Comparison of ENCODE assay signal across 31 cellular contexts in the genomic region with DNA sequence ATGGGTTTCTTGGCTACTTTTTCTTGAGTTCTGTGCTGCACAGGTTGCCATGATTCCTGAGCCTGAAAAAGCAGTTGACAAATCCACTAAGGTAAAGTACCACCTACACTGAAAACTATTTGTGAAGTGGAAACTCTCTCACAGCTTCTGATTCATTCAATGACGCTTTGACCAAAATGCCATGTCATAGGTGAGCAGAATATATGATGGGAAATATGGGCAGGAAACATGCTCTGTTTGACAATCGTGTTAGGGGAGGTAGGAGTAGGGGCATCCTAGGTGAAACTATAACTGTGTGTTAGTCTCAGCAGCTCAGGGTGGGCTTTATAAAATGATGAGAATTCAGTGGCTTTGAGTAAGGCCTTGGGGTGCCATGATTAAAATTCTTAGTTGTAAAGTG.
"Had no signal": no experiment of that assay in that cellular context is flagged by ENCODE, and none has a peak within 500 bp of the region (broad histone marks: within the 10 kb centered on the region; RNA-seq: fewer than 3 reads in every experiment).

No MANE protein-coding gene starts in this region.

- H3K27me3 Mint-ChIP-seq: activated CD4-positive, alpha-beta memory T cell treated with anti-CD3 and anti-CD28 coated beads for 36 hours had no signal

- H3K9me3 Mint-ChIP-seq: activated B cell treated with CpG ODN at 0.5 μM for 24 hours; activated CD4-positive, alpha-beta memory T cell treated with anti-CD3 and anti-CD28 coated beads for 36 hours; activated CD8-positive, alpha-beta T cell treated with anti-CD3 and anti-CD28 coated beads for 36 hours; activated naive CD4-positive, alpha-beta T cell treated with anti-CD3 and anti-CD28 coated beads, Interleukin-2, amount 10 ng/mL, durations not matched to agents 7 days and 5 days; activated T-cell treated with anti-CD3 and anti-CD28 coated beads, Interleukin-2, amount 50 U/mL, for 4 hours; activated T-helper 1 cell treated with anti-CD3 and anti-CD28 coated beads, Interleukin-12 subunit alpha, Interleukin-12 subunit beta, Interleukin-2, Interleukin-4 antibody, amounts not matched to agents 30 ng/mL and 10 ng/mL and 1 ng/mL, durations not matched to agents 14 hours and 24 hours and 36 hours; activated T-helper 2 cell treated with anti-CD3 and anti-CD28 coated beads, Interferon-gamma antibody, Interleukin-2, Interleukin-4, amounts not matched to agents 10 μg/mL and 5 μg/mL and 100 μg/mL, durations not matched to agents 14 hours and 24 hours and 36 hours; brain; central memory CD8-positive, alpha-beta T cell; T-helper 1 cell treated with Interleukin-12 subunit alpha and Interleukin-12 subunit beta and Interleukin-4 antibody, amounts not matched to agents 30 μg/mL and 1 μg/mL, for 36 hours; T-helper 2 cell treated with Interferon-gamma antibody and Interleukin-4, amounts not matched to agents 5 μg/mL and 100 μg/mL, for 36 hours had no signal

- H3K4me1 Mint-ChIP-seq: activated B cell treated with CpG ODN at 0.5 μM for 24 hours; activated CD4-positive, alpha-beta T cell treated with anti-CD3 and anti-CD28 coated beads, Interleukin-2, amount 10 ng/mL, durations not matched to agents 24 days and 14 days; activated naive CD4-positive, alpha-beta T cell treated with anti-CD3 and anti-CD28 coated beads, Interleukin-2, amount 10 ng/mL, durations not matched to agents 7 days and 5 days; brain; central memory CD8-positive, alpha-beta T cell had no signal

- ATAC-seq: activated CD8-positive, alpha-beta T cell treated with anti-CD3 and anti-CD28 coated beads for 36 hours; activated T-cell treated with anti-CD3 and anti-CD28 coated beads, Interleukin-2, amount 50 U/mL, for 4 hours had no signal

- H3K4me3 Mint-ChIP-seq: activated B cell treated with CpG ODN at 0.5 μM for 24 hours; activated CD4-positive, alpha-beta memory T cell treated with anti-CD3 and anti-CD28 coated beads for 36 hours; activated CD4-positive, alpha-beta T cell treated with anti-CD3 and anti-CD28 coated beads, Interleukin-2, amount 10 ng/mL, durations not matched to agents 24 days and 14 days; activated CD8-positive, alpha-beta T cell treated with anti-CD3 and anti-CD28 coated beads for 36 hours; activated naive CD4-positive, alpha-beta T cell treated with anti-CD3 and anti-CD28 coated beads, Interleukin-2, amount 10 ng/mL, durations not matched to agents 7 days and 5 days; activated naive CD8-positive, alpha-beta T cell; activated T-cell treated with anti-CD3 and anti-CD28 coated beads, Interleukin-2, amount 50 U/mL, for 4 hours; activated T-cell treated with anti-CD3 and anti-CD28 coated beads, Interleukin-2, amount 50 U/mL, for 72 hours; activated T-helper 1 cell treated with anti-CD3 and anti-CD28 coated beads, Interleukin-12 subunit alpha, Interleukin-12 subunit beta, Interleukin-2, Interleukin-4 antibody, amounts not matched to agents 30 ng/mL and 10 ng/mL and 1 ng/mL, durations not matched to agents 14 hours and 24 hours and 36 hours; brain; central memory CD8-positive, alpha-beta T cell; T-helper 1 cell treated with Interleukin-12 subunit alpha and Interleukin-12 subunit beta and Interleukin-4 antibody, amounts not matched to agents 30 μg/mL and 1 μg/mL, for 36 hours; T-helper 2 cell treated with Interferon-gamma antibody and Interleukin-4, amounts not matched to agents 5 μg/mL and 100 μg/mL, for 36 hours had no signal

- DNase-seq: activated B cell treated with CpG ODN at 0.5 μM for 24 hours; activated CD4-positive, alpha-beta memory T cell treated with anti-CD3 and anti-CD28 coated beads for 36 hours; activated CD4-positive, alpha-beta T cell treated with anti-CD3 and anti-CD28 coated beads, Interleukin-2, amount 10 ng/mL, durations not matched to agents 24 days and 14 days; activated CD4-positive, alpha-beta T cell treated with anti-CD3 and anti-CD28 coated beads, Interleukin-2, amount 50 U/mL, for 1 hour; activated CD4-positive, alpha-beta T cell treated with anti-CD3 and anti-CD28 coated beads, Interleukin-2, amount 50 U/mL, for 4 hours; activated CD4-positive, CD25-positive, alpha-beta regulatory T cell treated with anti-CD3 and anti-CD28 coated beads, Interleukin-2, amount 50 U/mL, for 72 hours; activated CD8-positive, alpha-beta memory T cell treated with anti-CD3 and anti-CD28 coated beads, Interleukin-2, amount 50 U/mL, for 4 hours; activated CD8-positive, alpha-beta T cell treated with anti-CD3 and anti-CD28 coated beads for 36 hours; activated effector memory CD4-positive, alpha-beta T cell treated with Interleukin-2 at 50 U/mL for 16 hours; activated gamma-delta T cell; activated naive CD4-positive, alpha-beta T cell treated with anti-CD3 and anti-CD28 coated beads, Interleukin-2, amount 10 ng/mL, durations not matched to agents 7 days and 5 days; activated naive CD4-positive, alpha-beta T cell treated with Interleukin-2 at 50 U/mL for 16 hours; activated T-cell treated with anti-CD3 and anti-CD28 coated beads for 4 hours; activated T-cell treated with anti-CD3 and anti-CD28 coated beads, Interleukin-2, amount 50 U/mL, for 1 hour; activated T-cell treated with anti-CD3 and anti-CD28 coated beads, Interleukin-2, amount 50 U/mL, for 4 hours; activated T-cell treated with anti-CD3 and anti-CD28 coated beads, Interleukin-2, amount 50 U/mL, for 72 hours; amygdala; anterior cingulate cortex; caudate nucleus; cerebellar nuclear complex; SW 1271; T-helper 1 cell; T-helper 2 cell; T-helper 9 cell had no signal

- H3K27ac Mint-ChIP-seq: activated B cell treated with CpG ODN at 0.5 μM for 24 hours; activated CD4-positive, alpha-beta memory T cell treated with anti-CD3 and anti-CD28 coated beads for 36 hours; activated CD4-positive, alpha-beta T cell treated with anti-CD3 and anti-CD28 coated beads, Interleukin-2, amount 10 ng/mL, durations not matched to agents 24 days and 14 days; activated CD8-positive, alpha-beta T cell treated with anti-CD3 and anti-CD28 coated beads for 36 hours; activated naive CD4-positive, alpha-beta T cell treated with anti-CD3 and anti-CD28 coated beads, Interleukin-2, amount 10 ng/mL, durations not matched to agents 7 days and 5 days; activated naive CD8-positive, alpha-beta T cell; activated T-cell treated with anti-CD3 and anti-CD28 coated beads, Interleukin-2, amount 50 U/mL, for 72 hours; activated T-helper 1 cell treated with anti-CD3 and anti-CD28 coated beads, Interleukin-12 subunit alpha, Interleukin-12 subunit beta, Interleukin-2, Interleukin-4 antibody, amounts not matched to agents 30 ng/mL and 10 ng/mL and 1 ng/mL, durations not matched to agents 14 hours and 24 hours and 36 hours; activated T-helper 2 cell treated with anti-CD3 and anti-CD28 coated beads, Interferon-gamma antibody, Interleukin-2, Interleukin-4, amounts not matched to agents 10 μg/mL and 5 μg/mL and 100 μg/mL, durations not matched to agents 14 hours and 24 hours and 36 hours; brain; T-helper 1 cell treated with Interleukin-12 subunit alpha and Interleukin-12 subunit beta and Interleukin-4 antibody, amounts not matched to agents 30 μg/mL and 1 μg/mL, for 36 hours; T-helper 2 cell treated with Interferon-gamma antibody and Interleukin-4, amounts not matched to agents 5 μg/mL and 100 μg/mL, for 36 hours had no signal

- H3K36me3 Mint-ChIP-seq: activated CD4-positive, alpha-beta memory T cell treated with anti-CD3 and anti-CD28 coated beads for 36 hours; activated naive CD4-positive, alpha-beta T cell treated with anti-CD3 and anti-CD28 coated beads, Interleukin-2, amount 10 ng/mL, durations not matched to agents 7 days and 5 days; activated naive CD8-positive, alpha-beta T cell; brain had no signal
